Comparison of ENCODE assay signal across 15 cellular contexts in the genomic region with DNA sequence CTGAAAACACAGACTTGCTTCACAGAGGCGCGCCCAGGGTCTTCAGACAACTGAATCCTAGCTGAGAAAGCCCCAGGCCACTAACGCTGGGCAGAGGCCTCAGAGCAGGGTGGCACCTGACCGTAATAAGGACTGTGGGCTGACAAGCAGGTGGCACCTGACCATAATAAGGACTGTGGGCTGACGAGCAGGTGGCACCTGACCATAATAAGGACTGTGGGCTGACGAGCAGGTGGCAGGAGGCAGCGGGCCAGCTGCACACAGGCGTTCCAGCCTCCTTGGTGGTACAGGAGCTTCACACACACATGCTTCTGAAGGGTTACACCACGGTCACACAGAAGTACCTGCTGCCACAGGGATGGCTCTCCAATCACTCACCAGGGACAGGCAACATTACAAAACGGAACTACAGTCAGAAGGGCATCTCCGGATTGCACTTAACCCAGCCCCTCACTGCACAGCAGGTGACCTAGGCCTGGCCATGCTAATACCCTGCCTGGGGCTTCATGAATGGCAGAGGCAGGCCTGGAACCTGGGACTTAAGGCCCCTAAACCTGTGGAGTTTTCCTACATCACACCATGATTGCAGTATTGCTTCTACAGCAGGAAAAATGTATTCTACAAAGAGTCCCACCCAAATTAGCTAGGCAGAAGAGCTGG. TPM values are rescaled to one million over a fixed set of nuclear protein-coding genes. Genes with fewer than 3 reads are reported as not detected.
DNase-seq lines count a peak whose midpoint lies in the region; ATAC-seq and TF ChIP-seq lines count a peak whose summit lies in the region.
"Had no signal": no experiment of that assay in that cellular context is flagged by ENCODE, and none has a peak within 500 bp of the region (broad histone marks: within the 10 kb centered on the region; RNA-seq: fewer than 3 reads in every experiment).

No MANE protein-coding gene starts in this region.

- H3K9me3 Mint-ChIP-seq in GM23338: peaks cover 3% of the 10 kb centered on the region; the same call in 1 of the 3 replicates
- H3K9me3 Mint-ChIP-seq in neural progenitor cell: peaks cover 2% of the 10 kb centered on the region
- H3K9me3 Mint-ChIP-seq: natural killer cell had no signal

- H3K27ac ChIP-seq in GM23338 (ENCODE audit: low read depth) (no peak overlapping the region), neural progenitor cell (no peak overlapping the region)
- H3K27ac ChIP-seq: VCaP had no signal

- DNase-seq in GM23338 (ENCODE audit: low spot score) (no peak), NCI-H187 (lab: John Stamatoyannopoulos, UW) (peak; percentile 79 to 80), RPMI8226 (peak; percentile 99), neural progenitor cell (ENCODE audit: low spot score) (no peak)
- no peak for DNase-seq in stimulated activated naive CD4-positive, alpha-beta T cell treated with Interleukin-2 at 50 U/mL for 16 hours (lab: John Stamatoyannopoulos, UW)
- DNase-seq: CD4-positive, alpha-beta memory T cell; effector memory CD4-positive, alpha-beta T cell; natural killer cell; stimulated activated naive B cell treated with anti-CD40 and anti-IgM and Interleukin-4, amounts not matched to agents 10 μg/mL and 1 μg/mL and 100 μg/mL, for 72 hours; SW 1271 had no signal

- no peaks in the 10 kb centered on the region for H3K9me3 ChIP-seq in neural progenitor cell (ENCODE audit: low read depth)
- H3K9me3 ChIP-seq: breast epithelium had no signal

- no peak overlapping the region for H3K9ac ChIP-seq in neural progenitor cell

- TF ChIP-seq CTCF in GM23338 (conservative IDR thresholded peaks at IDR 0.05; ENCODE audit: low read depth in 2 of 2) (no peak), neural progenitor cell (IDR thresholded peaks at IDR 0.05) (no peak)

- no peak overlapping the region for H3K4me2 ChIP-seq in GM23338
- no peak overlapping the region for H3K4me2 ChIP-seq in neural progenitor cell

- H3K4me3 ChIP-seq in GM23338 (no peak overlapping the region), neural progenitor cell (no peak overlapping the region)
- H3K4me3 ChIP-seq: breast epithelium had no signal

- no peaks in the 10 kb centered on the region for H3K27me3 ChIP-seq in GM23338 (ENCODE audit: insufficient read depth)
- H3K27me3 ChIP-seq in neural progenitor cell: no peaks in the 10 kb centered on the region
- H3K27me3 ChIP-seq: breast epithelium had no signal

- H4K20me1 ChIP-seq in GM23338 (replicated peaks; ENCODE audit: insufficient read depth) (0 out of 2 replicates have a peak, but pooled peaks cover 3% of the 10 kb centered on the region), neural progenitor cell (ENCODE audit: low read depth) (no peaks in the 10 kb centered on the region)

- H3K27me3 Mint-ChIP-seq in GM23338 (ENCODE audit: insufficient read depth, low read depth, poor library complexity) (peaks cover 18% of the 10 kb centered on the region), neural progenitor cell (ENCODE audit: insufficient read depth, low read depth) (peaks cover 4% of the 10 kb centered on the region)
- H3K27me3 Mint-ChIP-seq: CD4-positive, alpha-beta memory T cell had no signal

- H3F3A ChIP-seq in GM23338 (replicated peaks; ENCODE audit: low read depth): no peaks in the 10 kb centered on the region
- H3F3A ChIP-seq in neural progenitor cell (ENCODE audit: low read depth): no peaks in the 10 kb centered on the region

- H3K4me3 Mint-ChIP-seq in GM23338: no peak overlapping the region
- H3K4me3 Mint-ChIP-seq in neural progenitor cell: no peak overlapping the region
- H3K4me3 Mint-ChIP-seq: CD4-positive, alpha-beta memory T cell; natural killer cell; stimulated activated naive B cell treated with anti-CD40 and anti-IgM and Interleukin-4, amounts not matched to agents 10 μg/mL and 1 μg/mL and 100 μg/mL, for 72 hours had no signal

- no peaks in the 10 kb centered on the region for H3K9me2 ChIP-seq in GM23338 (ENCODE audit: insufficient read depth)

- H3K36me3 Mint-ChIP-seq in GM23338 (ENCODE audit: low read depth) (peaks cover 38% of the 10 kb centered on the region), neural progenitor cell (peaks cover 38% of the 10 kb centered on the region)
- H3K36me3 Mint-ChIP-seq: natural killer cell had no signal

- H3K4me1 Mint-ChIP-seq in GM23338 (peaks cover 20% of the 10 kb centered on the region), neural progenitor cell (peaks cover 24% of the 10 kb centered on the region)
- H3K4me1 Mint-ChIP-seq: CD4-positive, alpha-beta memory T cell; natural killer cell; stimulated activated naive B cell treated with anti-CD40 and anti-IgM and Interleukin-4, amounts not matched to agents 10 μg/mL and 1 μg/mL and 100 μg/mL, for 72 hours had no signal

- H3K36me3 ChIP-seq in GM23338 (ENCODE audit: insufficient read depth) (peaks cover 4% of the 10 kb centered on the region; the same call in 1 of the 2 replicates), neural progenitor cell (no peaks in the 10 kb centered on the region)
- H3K36me3 ChIP-seq: breast epithelium had no signal

- 0 out of 2 replicates have a peak, but pooled peaks cover 3% of the 10 kb centered on the region for H3K4me1 ChIP-seq in GM23338 (ENCODE audit: insufficient read depth)
- H3K4me1 ChIP-seq in neural progenitor cell: no peaks in the 10 kb centered on the region
- H3K4me1 ChIP-seq: breast epithelium had no signal

- H3K27ac Mint-ChIP-seq in GM23338: no peak overlapping the region
- H3K27ac Mint-ChIP-seq in neural progenitor cell: peak overlapping the region; percentile 60
- H3K27ac Mint-ChIP-seq: CD4-positive, alpha-beta memory T cell; natural killer cell; stimulated activated naive B cell treated with anti-CD40 and anti-IgM and Interleukin-4, amounts not matched to agents 10 μg/mL and 1 μg/mL and 100 μg/mL, for 72 hours had no signal

- H2AFZ ChIP-seq in GM23338 (no peak overlapping the region), neural progenitor cell (replicated peaks) (no peak overlapping the region)

- ATAC-seq in GM23338 (peak; percentile 60), GM21390 (IDR thresholded peaks at IDR 0.05; ENCODE audit: unreplicated experiment) (no peak), GM19023 (IDR thresholded peaks at IDR 0.05; ENCODE audit: unreplicated experiment) (no peak), HG03442 (IDR thresholded peaks at IDR 0.05; ENCODE audit: unreplicated experiment) (no peak)
- ATAC-seq: natural killer cell; stimulated activated naive B cell treated with anti-CD40 and anti-IgM and Interleukin-4, amounts not matched to agents 10 μg/mL and 1 μg/mL and 100 μg/mL, for 72 hours had no signal

- no peaks in the 10 kb centered on the region for H3K79me2 ChIP-seq in GM23338 (replicated peaks; ENCODE audit: insufficient read depth)
- no peaks in the 10 kb centered on the region for H3K79me2 ChIP-seq in neural progenitor cell (ENCODE audit: low read depth)

TF ChIP-seq in GM23338, 12 proteins besides CTCF, POLR2A, EP300 and RAD21 (continues in another document):
- TF ChIP-seq, protein P1, sequence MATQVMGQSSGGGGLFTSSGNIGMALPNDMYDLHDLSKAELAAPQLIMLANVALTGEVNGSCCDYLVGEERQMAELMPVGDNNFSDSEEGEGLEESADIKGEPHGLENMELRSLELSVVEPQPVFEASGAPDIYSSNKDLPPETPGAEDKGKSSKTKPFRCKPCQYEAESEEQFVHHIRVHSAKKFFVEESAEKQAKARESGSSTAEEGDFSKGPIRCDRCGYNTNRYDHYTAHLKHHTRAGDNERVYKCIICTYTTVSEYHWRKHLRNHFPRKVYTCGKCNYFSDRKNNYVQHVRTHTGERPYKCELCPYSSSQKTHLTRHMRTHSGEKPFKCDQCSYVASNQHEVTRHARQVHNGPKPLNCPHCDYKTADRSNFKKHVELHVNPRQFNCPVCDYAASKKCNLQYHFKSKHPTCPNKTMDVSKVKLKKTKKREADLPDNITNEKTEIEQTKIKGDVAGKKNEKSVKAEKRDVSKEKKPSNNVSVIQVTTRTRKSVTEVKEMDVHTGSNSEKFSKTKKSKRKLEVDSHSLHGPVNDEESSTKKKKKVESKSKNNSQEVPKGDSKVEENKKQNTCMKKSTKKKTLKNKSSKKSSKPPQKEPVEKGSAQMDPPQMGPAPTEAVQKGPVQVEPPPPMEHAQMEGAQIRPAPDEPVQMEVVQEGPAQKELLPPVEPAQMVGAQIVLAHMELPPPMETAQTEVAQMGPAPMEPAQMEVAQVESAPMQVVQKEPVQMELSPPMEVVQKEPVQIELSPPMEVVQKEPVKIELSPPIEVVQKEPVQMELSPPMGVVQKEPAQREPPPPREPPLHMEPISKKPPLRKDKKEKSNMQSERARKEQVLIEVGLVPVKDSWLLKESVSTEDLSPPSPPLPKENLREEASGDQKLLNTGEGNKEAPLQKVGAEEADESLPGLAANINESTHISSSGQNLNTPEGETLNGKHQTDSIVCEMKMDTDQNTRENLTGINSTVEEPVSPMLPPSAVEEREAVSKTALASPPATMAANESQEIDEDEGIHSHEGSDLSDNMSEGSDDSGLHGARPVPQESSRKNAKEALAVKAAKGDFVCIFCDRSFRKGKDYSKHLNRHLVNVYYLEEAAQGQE (IDR thresholded peaks at IDR 0.05; ENCODE audit: unreplicated experiment): no peak
- TF ChIP-seq JUNB (IDR thresholded peaks at IDR 0.05; ENCODE audit: unreplicated experiment): no peak
- no peak for TF ChIP-seq ZNF331 (CRISPR knock-in tag; IDR thresholded peaks at IDR 0.05; ENCODE audit: low read depth)
- no peak for TF ChIP-seq CREB1 (CRISPR knock-in tag; IDR thresholded peaks at IDR 0.05; ENCODE audit: low read depth)
- no peak for TF ChIP-seq EZH2 (IDR thresholded peaks at IDR 0.05; ENCODE audit: low read depth, unreplicated experiment)

RNA-seq across cellular contexts. Expression of a gene that starts 50.8 kb away (rescaled TPM):
- 30.6 and 37.2 TPM in 2 replicates for total RNA-seq in GM23338 (2014; rRNA removed; shearing (Covaris generic))
- 168 and 180 TPM in 2 replicates for polyA plus RNA-seq in GM23338 (2016; fragmentation: Nextera tagmentation; extraction: Ambion mirVana)
- total RNA-seq in neural progenitor cell (ENCODE audit: low replicate concordance): 15.2 and 25.3 TPM in 2 replicates

Comparison
In these comparisons a context has a peak if more than half of its experiments do, and no peak if none do; other contexts are left out.
1. DNase-seq: peak in NCI-H187 (2 of 2) and RPMI8226 (single experiment); none in GM23338 (single experiment), neural progenitor cell (single experiment) and stimulated activated naive CD4-positive, alpha-beta T cell treated with Interleukin-2 at 50 U/mL for 16 hours (single experiment).